25 cellular contexts compared by ENCODE assay signal in the genomic region with DNA sequence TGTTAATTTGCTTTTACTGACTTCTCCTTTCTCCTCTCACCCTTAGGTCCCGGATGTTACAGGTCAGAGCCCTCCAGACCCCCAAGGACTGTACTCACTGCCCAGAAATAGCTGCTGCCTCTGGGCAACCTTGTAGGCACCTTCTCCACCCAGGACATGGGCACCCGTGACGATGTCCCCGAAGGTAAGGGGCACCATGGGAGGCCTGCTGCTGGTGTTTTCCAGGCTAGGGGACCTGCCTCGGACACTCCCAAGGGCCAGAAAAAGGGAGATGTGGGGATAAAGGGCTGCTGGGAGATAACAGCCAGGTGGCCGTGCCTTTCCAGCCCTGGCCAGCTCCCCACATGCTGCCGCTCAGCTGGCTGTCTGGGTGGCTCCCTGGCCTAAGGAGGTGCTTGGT. TPM values are rescaled to one million over a fixed set of nuclear protein-coding genes. Genes with fewer than 3 reads are reported as not detected.
A peak's percentile ranks its signal among the peaks of the same experiment; 100 is the strongest.
DNase-seq lines count a peak whose midpoint lies in the region; ATAC-seq and TF ChIP-seq lines count a peak whose summit lies in the region.
"Had no signal": no experiment of that assay in that cellular context is flagged by ENCODE, and none has a peak within 500 bp of the region (broad histone marks: within the 10 kb centered on the region; RNA-seq: fewer than 3 reads in every experiment).

No MANE protein-coding gene starts in this region.

- no peaks in the 10 kb centered on the region for H3K79me1 ChIP-seq in mesenchymal stem cell (replicated peaks; ENCODE audit: low read length, poor library complexity, severe bottlenecking)

- no peak overlapping the region for H4K91ac ChIP-seq in mesenchymal stem cell (ENCODE audit: low read length)

- H2AFZ ChIP-seq in mesenchymal stem cell (ENCODE audit: low read depth, low read length), result no peak overlapping the region
- H2AFZ ChIP-seq: GM23248 had no signal

- no peak overlapping the region for H2BK12ac ChIP-seq in mesenchymal stem cell (ENCODE audit: low read length in 2 of 2)

- peaks cover 4% of the 10 kb centered on the region for H3K27me3 Mint-ChIP-seq in T-helper 1 cell treated with Interleukin-12 subunit alpha and Interleukin-12 subunit beta and Interleukin-4 antibody, amounts not matched to agents 30 μg/mL and 1 μg/mL, for 36 hours (ENCODE audit: low read depth)
- H3K27me3 Mint-ChIP-seq in T-helper 17 cell (peaks cover 5% of the 10 kb centered on the region), WTC11 (ENCODE audit: low read depth) (no peaks in the 10 kb centered on the region)
- H3K27me3 Mint-ChIP-seq: CD4-positive, alpha-beta T cell; CD8-positive, alpha-beta memory T cell had no signal

- intact Hi-C loops in spleen (cut with DNase I; ENCODE audit: low total_unique reads), result no loop called here

- peaks cover under 1% of the 10 kb centered on the region for H3K4me1 Mint-ChIP-seq in T-helper 1 cell treated with Interleukin-12 subunit alpha and Interleukin-12 subunit beta and Interleukin-4 antibody, amounts not matched to agents 30 μg/mL and 1 μg/mL, for 36 hours (ENCODE audit: low read depth)
- H3K4me1 Mint-ChIP-seq in T-helper 17 cell (peaks cover 10% of the 10 kb centered on the region), WTC11 (peaks cover 8% of the 10 kb centered on the region)

- H3K4me2 ChIP-seq in mesenchymal stem cell (ENCODE audit: low read length, poor library complexity, severe bottlenecking), result no peak overlapping the region
- H3K4me2 ChIP-seq: A549 had no signal

- no peak overlapping the region for H3K4me3 ChIP-seq in mesenchymal stem cell (ENCODE audit: insufficient read depth in 1 of 2, low read depth in 1 of 2, low read length in 2 of 2)
- no peak overlapping the region for H3K4me3 ChIP-seq in spleen
- H3K4me3 ChIP-seq: A549; BLaER1 treated with 17β-estradiol and CSF1 and Interleukin-3, amounts not matched to agents 10 nM and 100 nM; GM12878; GM23248 had no signal

- H2BK15ac ChIP-seq in mesenchymal stem cell (ENCODE audit: low read depth, poor library complexity, severe bottlenecking), result peak overlapping the region; percentile 52

- no peaks in the 10 kb centered on the region for H3K4me1 ChIP-seq in mesenchymal stem cell (ENCODE audit: control insufficient read depth, insufficient read depth, low read depth, low read length)
- H3K4me1 ChIP-seq in spleen, result peaks cover 0 to 5% (median 0%) of the 10 kb centered on the region in 6 donors
- H3K4me1 ChIP-seq: BE2C had no signal

- TF ChIP-seq POLR2A in spleen (IDR thresholded peaks at IDR 0.05), result no peak

- no peak overlapping the region for H3K23ac ChIP-seq in mesenchymal stem cell (ENCODE audit: low read length in 2 of 2)

- no peak overlapping the region for H3K9ac ChIP-seq in mesenchymal stem cell (ENCODE audit: low read length)
- H3K9ac ChIP-seq: GM23248 had no signal

- CTCF ChIA-PET in WTC11 (lab: Charles Lee), result no interaction called here

- H2BK5ac ChIP-seq in mesenchymal stem cell (ENCODE audit: low read depth, low read length, poor library complexity, severe bottlenecking), result no peak overlapping the region

- H3K9me3 Mint-ChIP-seq in T-helper 1 cell treated with Interleukin-12 subunit alpha and Interleukin-12 subunit beta and Interleukin-4 antibody, amounts not matched to agents 30 μg/mL and 1 μg/mL, for 36 hours, result no peaks in the 10 kb centered on the region
- no peaks in the 10 kb centered on the region for H3K9me3 Mint-ChIP-seq in WTC11
- H3K9me3 Mint-ChIP-seq: CD4-positive, alpha-beta T cell; CD8-positive, alpha-beta memory T cell had no signal

- H3K36me3 ChIP-seq in mesenchymal stem cell (ENCODE audit: control insufficient read depth in 1 of 2, insufficient read depth in 2 of 2, low read depth in 1 of 2, low read length in 2 of 2) (no peaks in the 10 kb centered on the region), spleen (no peaks in the 10 kb centered on the region)
- H3K36me3 ChIP-seq: BE2C; BLaER1 treated with 17β-estradiol and CSF1 and Interleukin-3, amounts not matched to agents 10 nM and 100 nM had no signal

- H3K4me3 Mint-ChIP-seq in T-helper 1 cell treated with Interleukin-12 subunit alpha and Interleukin-12 subunit beta and Interleukin-4 antibody, amounts not matched to agents 30 μg/mL and 1 μg/mL, for 36 hours, result no peak overlapping the region
- no peak overlapping the region for H3K4me3 Mint-ChIP-seq in T-helper 17 cell
- no peak overlapping the region for H3K4me3 Mint-ChIP-seq in WTC11
- H3K4me3 Mint-ChIP-seq: CD14-positive monocyte; CD4-positive, alpha-beta T cell; CD8-positive, alpha-beta memory T cell had no signal

- no peak overlapping the region for H3K4ac ChIP-seq in mesenchymal stem cell (ENCODE audit: low read depth in 1 of 2, low read length in 2 of 2)

- peak overlapping the region; percentile 29 for H3K27ac Mint-ChIP-seq in T-helper 1 cell treated with Interleukin-12 subunit alpha and Interleukin-12 subunit beta and Interleukin-4 antibody, amounts not matched to agents 30 μg/mL and 1 μg/mL, for 36 hours
- H3K27ac Mint-ChIP-seq in T-helper 17 cell, result peak overlapping the region; percentile 6
- H3K27ac Mint-ChIP-seq in WTC11, result no peak overlapping the region
- H3K27ac Mint-ChIP-seq: CD14-positive monocyte; CD4-positive, alpha-beta T cell had no signal

- H3K27me3 ChIP-seq in mesenchymal stem cell (ENCODE audit: control insufficient read depth in 1 of 2, insufficient read depth in 1 of 2, low read length in 2 of 2), result peaks cover 7 to 42% of the 10 kb centered on the region in 2 experiments
- H3K27me3 ChIP-seq in spleen (replicated peaks in 1 of 7), result no peaks in the 10 kb centered on the region
- H3K27me3 ChIP-seq: BE2C; BLaER1 treated with 17β-estradiol and CSF1 and Interleukin-3, amounts not matched to agents 10 nM and 100 nM had no signal

- no peaks in the 10 kb centered on the region for H3K36me3 Mint-ChIP-seq in T-helper 1 cell treated with Interleukin-12 subunit alpha and Interleukin-12 subunit beta and Interleukin-4 antibody, amounts not matched to agents 30 μg/mL and 1 μg/mL, for 36 hours (ENCODE audit: low read depth)
- H3K36me3 Mint-ChIP-seq in T-helper 17 cell (ENCODE audit: low read depth) (no peaks in the 10 kb centered on the region), WTC11 (no peaks in the 10 kb centered on the region)
- H3K36me3 Mint-ChIP-seq: CD14-positive monocyte; CD8-positive, alpha-beta memory T cell had no signal

- no peak for DNase-seq in T-helper 1 cell
- no peak for DNase-seq in T-helper 17 cell
- DNase-seq in mesenchymal stem cell, result no peak
- peak; percentile 53 for DNase-seq in spleen
- DNase-seq in NCI-H774 (lab: John Stamatoyannopoulos, UW), result no peak
- DNase-seq in WTC11 (ENCODE audit: low spot score), result no peak
- DNase-seq: 8988T; ACHN; AML-193; BE2C; CD4-positive, alpha-beta T cell; CD8-positive, alpha-beta memory T cell; DMS 273 treated with DMSO at 0.1 percent for 48 hours; DMS79; EL; GDM1; GM23248; H7; HCEC 1CT had no signal

- ATAC-seq in T-helper 17 cell, result no peak
- no peak for ATAC-seq in WTC11
- ATAC-seq in HG03039 (IDR thresholded peaks at IDR 0.05; ENCODE audit: unreplicated experiment), result no peak
- ATAC-seq: A549, GM12878 had no signal

- no peak overlapping the region for H3K14ac ChIP-seq in mesenchymal stem cell (ENCODE audit: low read length in 2 of 2)

- WGBS in mesenchymal stem cell, result 78% methylated on average over 7 of the region's 7 CpGs
- WGBS in spleen, 5 donors, result 80 to 88% (median 81%) methylated on average over 5 to 7 of the region's 7 CpGs

- H3K27ac ChIP-seq in mesenchymal stem cell (ENCODE audit: low read length, poor library complexity, severe bottlenecking), result no peak overlapping the region
- no peak overlapping the region for H3K27ac ChIP-seq in spleen
- H3K27ac ChIP-seq: A549; BLaER1 treated with 17β-estradiol and CSF1 and Interleukin-3, amounts not matched to agents 10 nM and 100 nM; GM23248 had no signal

- H3K9me3 ChIP-seq in T-helper 17 cell (ENCODE audit: control insufficient read depth, low read length, poor library complexity, severe bottlenecking), result no peaks in the 10 kb centered on the region
- H3K9me3 ChIP-seq in mesenchymal stem cell (ENCODE audit: control insufficient read depth, low read length), result no peaks in the 10 kb centered on the region
- no peaks in the 10 kb centered on the region for H3K9me3 ChIP-seq in spleen
- H3K9me3 ChIP-seq: A549; BE2C; BLaER1 treated with 17β-estradiol and CSF1 and Interleukin-3, amounts not matched to agents 10 nM and 100 nM had no signal

- H3K18ac ChIP-seq in mesenchymal stem cell (ENCODE audit: low read depth in 1 of 2, low read length in 2 of 2), result no peak overlapping the region

- no peak overlapping the region for H2BK120ac ChIP-seq in mesenchymal stem cell (ENCODE audit: low read depth, low read length)

- TF ChIP-seq CTCF in spleen (IDR thresholded peaks at IDR 0.05 in 8 of 11, conservative IDR thresholded peaks at IDR 0.05 in 3 of 11), result no peak
- TF ChIP-seq CTCF in WTC11 (IDR thresholded peaks at IDR 0.05), result no peak

- H2AK5ac ChIP-seq in mesenchymal stem cell (ENCODE audit: low read length, severe bottlenecking), result no peak overlapping the region

- H4K8ac ChIP-seq in mesenchymal stem cell (ENCODE audit: low read length), result no peak overlapping the region

- POLR2A ChIA-PET in WTC11 (lab: Charles Lee), result no interaction called here

TF ChIP-seq in WTC11, 78 proteins besides CTCF, POLR2A, EP300 and RAD21 (continues in another document):
- TF ChIP-seq SP1 (CRISPR knock-in tag; conservative IDR thresholded peaks at IDR 0.05) (no peak), ZNF219 (CRISPR knock-in tag; IDR thresholded peaks at IDR 0.05; ENCODE audit: borderline replicate concordance) (no peak), NFATC4 (CRISPR knock-in tag; IDR thresholded peaks at IDR 0.05) (no peak), EMX1 (CRISPR knock-in tag; IDR thresholded peaks at IDR 0.05) (no peak)
- TF ChIP-seq, protein P1, sequence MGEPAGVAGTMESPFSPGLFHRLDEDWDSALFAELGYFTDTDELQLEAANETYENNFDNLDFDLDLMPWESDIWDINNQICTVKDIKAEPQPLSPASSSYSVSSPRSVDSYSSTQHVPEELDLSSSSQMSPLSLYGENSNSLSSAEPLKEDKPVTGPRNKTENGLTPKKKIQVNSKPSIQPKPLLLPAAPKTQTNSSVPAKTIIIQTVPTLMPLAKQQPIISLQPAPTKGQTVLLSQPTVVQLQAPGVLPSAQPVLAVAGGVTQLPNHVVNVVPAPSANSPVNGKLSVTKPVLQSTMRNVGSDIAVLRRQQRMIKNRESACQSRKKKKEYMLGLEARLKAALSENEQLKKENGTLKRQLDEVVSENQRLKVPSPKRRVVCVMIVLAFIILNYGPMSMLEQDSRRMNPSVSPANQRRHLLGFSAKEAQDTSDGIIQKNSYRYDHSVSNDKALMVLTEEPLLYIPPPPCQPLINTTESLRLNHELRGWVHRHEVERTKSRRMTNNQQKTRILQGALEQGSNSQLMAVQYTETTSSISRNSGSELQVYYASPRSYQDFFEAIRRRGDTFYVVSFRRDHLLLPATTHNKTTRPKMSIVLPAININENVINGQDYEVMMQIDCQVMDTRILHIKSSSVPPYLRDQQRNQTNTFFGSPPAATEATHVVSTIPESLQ (CRISPR knock-in tag; IDR thresholded peaks at IDR 0.05), result no peak

RNA-seq across cellular contexts. Expression of a gene that starts 13.6 kb away (rescaled TPM):
- total RNA-seq in T-helper 17 cell, result 1 to 10 TPM; 4.2 to 5.2 TPM
- 0.06 TPM for polyA plus RNA-seq in mesenchymal stem cell (2013, experiment 1 of 2)
- 0.08 TPM for polyA plus RNA-seq in mesenchymal stem cell (2013, experiment 2 of 2)
- total RNA-seq in spleen, result 10 to 100 TPM in 4 of 7 donors, 1 to 10 TPM in 3; 3.1 to 19.9 (median 11.7) TPM
- 1 to 10 TPM; 3.0 to 9.0 (median 7.4) TPM for polyA plus RNA-seq in spleen
- total RNA-seq in WTC11 (2021), result 0.62 to 1.0 TPM (median 1.0 TPM) in 3 replicates
- total RNA-seq: GM23248 had no signal
- polyA plus RNA-seq: GM23248 had no signal
